Comparison of ENCODE assay signal across 26 cellular contexts in the genomic region with DNA sequence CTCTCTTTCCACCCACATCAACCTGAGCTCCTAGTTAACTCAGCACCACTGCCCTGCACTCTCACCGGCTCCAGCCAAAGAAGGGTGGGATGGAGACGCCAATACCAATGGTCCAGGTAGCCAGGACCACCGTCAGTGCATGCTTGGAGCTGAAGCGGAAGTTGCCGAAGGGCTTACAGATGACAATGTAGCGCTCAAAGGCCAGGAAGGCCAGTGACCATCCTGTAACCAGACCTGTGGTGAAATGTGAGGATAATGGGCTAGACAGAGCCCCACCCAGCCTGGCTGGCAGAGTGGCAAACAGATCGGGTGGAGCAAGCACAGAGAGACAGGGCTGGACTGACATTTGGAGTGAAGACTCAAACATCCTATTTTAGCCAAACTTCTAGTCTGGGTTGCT. TPM values are rescaled to one million over a fixed set of nuclear protein-coding genes. Genes with fewer than 3 reads are reported as not detected.
"Had no signal": no experiment of that assay in that cellular context is flagged by ENCODE, and none has a peak within 500 bp of the region (broad histone marks: within the 10 kb centered on the region; RNA-seq: fewer than 3 reads in every experiment).

No MANE protein-coding gene starts in this region.

- H3K36me3 ChIP-seq: breast epithelium had no signal

- H3K4me3 Mint-ChIP-seq: activated CD4-positive, alpha-beta T cell treated with anti-CD3 and anti-CD28 coated beads, Interleukin-2, amount 10 ng/mL, durations not matched to agents 24 days and 14 days; activated CD8-positive, alpha-beta T cell treated with anti-CD3 and anti-CD28 coated beads for 36 hours; activated T-helper 17 cell treated with anti-CD3 and anti-CD28 coated beads, Interleukin-2, amount 50 U/mL, for 72 hours; memory B cell; naive B cell; type B pancreatic cell had no signal

- H3K4me1 Mint-ChIP-seq: memory B cell had no signal

- H3K27me3 ChIP-seq: ascending aorta, breast epithelium, gastrocnemius medialis, heart left ventricle, pancreas, right lobe of liver, testis had no signal

- H3K4me3 ChIP-seq: ascending aorta, breast epithelium, gastrocnemius medialis, heart left ventricle, pancreas, right lobe of liver, smooth muscle cell, testis had no signal

- H3K27me3 Mint-ChIP-seq: activated CD8-positive, alpha-beta T cell treated with anti-CD3 and anti-CD28 coated beads for 36 hours; activated T-helper 17 cell treated with anti-CD3 and anti-CD28 coated beads, Interleukin-2, amount 50 U/mL, for 72 hours; memory B cell; type B pancreatic cell had no signal

- H3K9me3 ChIP-seq: gastrocnemius medialis, pancreas, testis had no signal

- DNase-seq: activated CD4-positive, alpha-beta T cell treated with anti-CD3 and anti-CD28 coated beads, Interleukin-2, amount 10 ng/mL, durations not matched to agents 24 days and 14 days; activated CD4-positive, CD25-positive, alpha-beta regulatory T cell; activated CD8-positive, alpha-beta T cell treated with anti-CD3 and anti-CD28 coated beads for 36 hours; activated naive CD4-positive, alpha-beta T cell; activated T-cell treated with anti-CD3 and anti-CD28 coated beads, Interleukin-2, amount 50 U/mL, for 1 hour; cerebellar nuclear complex; cortex of kidney; erythroblast; heart left ventricle; kidney; naive B cell; pancreas; right lobe of liver; stimulated activated CD4-positive, alpha-beta T cell treated with anti-CD3 and anti-CD28 coated beads, Interleukin-4, amount 100 ng/mL, for 1 hour; T1000; testis had no signal

- ATAC-seq: activated CD8-positive, alpha-beta T cell treated with anti-CD3 and anti-CD28 coated beads for 36 hours; activated T-helper 17 cell treated with anti-CD3 and anti-CD28 coated beads, Interleukin-2, amount 50 U/mL, for 72 hours; pancreas had no signal

- H3K4me1 ChIP-seq: ascending aorta, breast epithelium, right lobe of liver, testis had no signal

- H3K27ac Mint-ChIP-seq: activated CD4-positive, alpha-beta T cell treated with anti-CD3 and anti-CD28 coated beads, Interleukin-2, amount 10 ng/mL, durations not matched to agents 24 days and 14 days; activated CD8-positive, alpha-beta T cell treated with anti-CD3 and anti-CD28 coated beads for 36 hours; memory B cell; type B pancreatic cell had no signal

RNA-seq across cellular contexts. Expression of a gene that starts 0.7 kb away (rescaled TPM):
- total RNA-seq: activated CD4-positive, alpha-beta T cell treated with anti-CD3 and anti-CD28 coated beads, Interleukin-2, amount 10 ng/mL, durations not matched to agents 24 days and 14 days; activated CD8-positive, alpha-beta T cell treated with anti-CD3 and anti-CD28 coated beads for 36 hours; activated T-helper 17 cell treated with anti-CD3 and anti-CD28 coated beads, Interleukin-2, amount 50 U/mL, for 72 hours; ascending aorta; breast epithelium; gastrocnemius medialis; heart left ventricle; kidney; liver; mononuclear cell; pancreas; right lobe of liver; smooth muscle cell; T-helper 1 cell treated with Interleukin-12 subunit alpha and Interleukin-12 subunit beta and Interleukin-4 antibody, amounts not matched to agents 30 ng/mL and 1 ng/mL, for 36 hours; testis had no signal
- polyA plus RNA-seq: heart left ventricle, pancreas had no signal
